Comparison of ENCODE assay signal across 12 cellular contexts in genomic region chr20:61973515-61974356, GRCh38.
"Had no signal": no experiment of that assay in that cellular context is flagged by ENCODE, and none has a peak within 500 bp of the region (broad histone marks: within the 10 kb centered on the region; RNA-seq: fewer than 3 reads in every experiment).

No MANE protein-coding gene starts in this region.

- H3K4me1 ChIP-seq: breast epithelium, heart right ventricle, tibial nerve had no signal

- ATAC-seq: stimulated activated memory B cell treated with anti-CD40 and anti-IgM and Interleukin-4, amounts not matched to agents 10 μg/mL and 1 μg/mL and 100 μg/mL, for 72 hours had no signal

- H3K27me3 ChIP-seq: breast epithelium, heart right ventricle, tibial nerve had no signal

- H3K4me3 ChIP-seq: breast epithelium, coronary artery, heart right ventricle, tibial nerve had no signal

- DNase-seq: activated CD4-positive, alpha-beta memory T cell treated with anti-CD3 and anti-CD28 coated beads, Interleukin-2, amount 10 ng/mL, durations not matched to agents 7 days and 5 days; activated CD4-positive, alpha-beta T cell treated with anti-CD3 and anti-CD28 coated beads for 1 hour; activated T-cell treated with anti-CD3 and anti-CD28 coated beads, Interleukin-2, amount 50 U/mL, for 48 hours; aorta; effector CD4-positive, alpha-beta T cell; heart right ventricle; islet precursor cell; stimulated activated CD4-positive, alpha-beta T cell treated with anti-CD3 and anti-CD28 coated beads, Interleukin-1b, Interleukin-23, amount 100 ng/mL, for 48 hours had no signal

- H3K9me3 ChIP-seq: breast epithelium, heart right ventricle, tibial nerve had no signal

- H3K27ac ChIP-seq: breast epithelium, coronary artery, heart right ventricle, tibial nerve had no signal
